ENCODE assay signal across 7 cellular contexts in genomic region chr22:22720201-22720723, GRCh38.
DNase-seq lines count a peak whose midpoint lies in the region; ATAC-seq and TF ChIP-seq lines count a peak whose summit lies in the region.

No MANE protein-coding gene starts in this region.

- peak; percentile 85 for ATAC-seq in activated CD8-positive, alpha-beta T cell treated with anti-CD3 and anti-CD28 coated beads, Interleukin-2, amount 10 ng/mL, durations not matched to agents 7 days and 5 days

- peaks cover 16% of the 10 kb centered on the region for H3K27me3 Mint-ChIP-seq in activated CD8-positive, alpha-beta T cell treated with anti-CD3 and anti-CD28 coated beads, Interleukin-2, amount 10 ng/mL, durations not matched to agents 7 days and 5 days (ENCODE audit: low read depth)
- peaks cover 59% of the 10 kb centered on the region for H3K27me3 Mint-ChIP-seq in progenitor cell of endocrine pancreas

- peak; percentile 78 for DNase-seq in HEK293T (ENCODE audit: extremely low spot score)
- peak; percentile 57 for DNase-seq in NCI-H1694 treated with DMSO at 0.1 percent for 48 hours (lab: John Stamatoyannopoulos, UW)
- peak; percentile 68 for DNase-seq in activated CD8-positive, alpha-beta T cell treated with anti-CD3 and anti-CD28 coated beads, Interleukin-2, amount 10 ng/mL, durations not matched to agents 7 days and 5 days
- DNase-seq in fibroblast of the conjunctiva (ENCODE audit: low read depth), result peak; percentile 6
- DNase-seq in progenitor cell of endocrine pancreas (ENCODE audit: low spot score, unreplicated experiment), result peak; percentile 30
- no peak for DNase-seq in NCI-H345 treated with DMSO at 0.1 percent for 48 hours (lab: John Stamatoyannopoulos, UW; ENCODE audit: unreplicated experiment)

- peak; percentile 69 for TF ChIP-seq CTCF in GM12875 (IDR thresholded peaks at IDR 0.05; ENCODE audit: borderline replicate concordance, insufficient read depth, low read depth, low read length)
- peak; percentile 72 for TF ChIP-seq CTCF in progenitor cell of endocrine pancreas (IDR thresholded peaks at IDR 0.05; ENCODE audit: unreplicated experiment)

- H3K9me3 Mint-ChIP-seq in activated CD8-positive, alpha-beta T cell treated with anti-CD3 and anti-CD28 coated beads, Interleukin-2, amount 10 ng/mL, durations not matched to agents 7 days and 5 days (ENCODE audit: insufficient read depth), result no peaks in the 10 kb centered on the region
- H3K9me3 Mint-ChIP-seq in progenitor cell of endocrine pancreas (ENCODE audit: low read depth), result no peaks in the 10 kb centered on the region

- no peak overlapping the region for H3K4me3 Mint-ChIP-seq in activated CD8-positive, alpha-beta T cell treated with anti-CD3 and anti-CD28 coated beads, Interleukin-2, amount 10 ng/mL, durations not matched to agents 7 days and 5 days
- no peak overlapping the region for H3K4me3 Mint-ChIP-seq in progenitor cell of endocrine pancreas (ENCODE audit: low read depth)

- H3K27ac Mint-ChIP-seq in activated CD8-positive, alpha-beta T cell treated with anti-CD3 and anti-CD28 coated beads, Interleukin-2, amount 10 ng/mL, durations not matched to agents 7 days and 5 days, result peak overlapping the region; percentile 42
- no peak overlapping the region for H3K27ac Mint-ChIP-seq in progenitor cell of endocrine pancreas

- POLR2A ChIA-PET in HEK293T (lab: Yijun Ruan, JAX), result no interaction called here
- POLR2A ChIA-PET in activated CD8-positive, alpha-beta T cell treated with anti-CD3 and anti-CD28 coated beads, Interleukin-2, amount 10 ng/mL, durations not matched to agents 7 days and 5 days (lab: Charles Lee), result interaction anchor here (0.6 kb wide), 1 partner anchor 312 kb away, joined by 3 read pairs; no protein-coding TSS in a partner anchor

- no peak overlapping the region for H3K4me3 ChIP-seq in GM12875 (ENCODE audit: low read depth, low read length)

- no peaks in the 10 kb centered on the region for H3K36me3 Mint-ChIP-seq in activated CD8-positive, alpha-beta T cell treated with anti-CD3 and anti-CD28 coated beads, Interleukin-2, amount 10 ng/mL, durations not matched to agents 7 days and 5 days (ENCODE audit: low read depth)
- H3K36me3 Mint-ChIP-seq in progenitor cell of endocrine pancreas (ENCODE audit: insufficient read depth), result no peaks in the 10 kb centered on the region

- peaks cover 30% of the 10 kb centered on the region for H3K4me1 Mint-ChIP-seq in activated CD8-positive, alpha-beta T cell treated with anti-CD3 and anti-CD28 coated beads, Interleukin-2, amount 10 ng/mL, durations not matched to agents 7 days and 5 days (ENCODE audit: low read depth)
- no peaks in the 10 kb centered on the region for H3K4me1 Mint-ChIP-seq in progenitor cell of endocrine pancreas (ENCODE audit: low read depth)

- CTCF ChIA-PET in HEK293T (lab: Yijun Ruan, JAX), result interaction anchor here (0.9 kb wide), 1 partner anchor 26 kb away, joined by 3 read pairs; no protein-coding TSS in a partner anchor
- CTCF ChIA-PET in activated CD8-positive, alpha-beta T cell treated with anti-CD3 and anti-CD28 coated beads, Interleukin-2, amount 10 ng/mL, durations not matched to agents 7 days and 5 days (lab: Charles Lee), result interaction anchor here (0.6 to 4.7 kb wide), 25 partner anchors 8 to 257 kb away, joined by 3 to 37 read pairs (median 5); no protein-coding TSS in a partner anchor

TF ChIP-seq in HEK293T, 16 proteins besides CTCF, POLR2A, EP300 and RAD21:
- no peak for TF ChIP-seq ELF4 (IDR thresholded peaks at IDR 0.05)
- TF ChIP-seq TARDBP (IDR thresholded peaks at IDR 0.05), result no peak
- no peak for TF ChIP-seq PKNOX1 (IDR thresholded peaks at IDR 0.05)
- no peak for TF ChIP-seq L3MBTL2 (conservative IDR thresholded peaks at IDR 0.05)
- TF ChIP-seq SUZ12 (IDR thresholded peaks at IDR 0.05), result no peak
- TF ChIP-seq FOXK2 (IDR thresholded peaks at IDR 0.05), result no peak
TF ChIP-seq in HEK293T: peak in this region for 0.
